8 cellular contexts compared by ENCODE assay signal in the genomic region with DNA sequence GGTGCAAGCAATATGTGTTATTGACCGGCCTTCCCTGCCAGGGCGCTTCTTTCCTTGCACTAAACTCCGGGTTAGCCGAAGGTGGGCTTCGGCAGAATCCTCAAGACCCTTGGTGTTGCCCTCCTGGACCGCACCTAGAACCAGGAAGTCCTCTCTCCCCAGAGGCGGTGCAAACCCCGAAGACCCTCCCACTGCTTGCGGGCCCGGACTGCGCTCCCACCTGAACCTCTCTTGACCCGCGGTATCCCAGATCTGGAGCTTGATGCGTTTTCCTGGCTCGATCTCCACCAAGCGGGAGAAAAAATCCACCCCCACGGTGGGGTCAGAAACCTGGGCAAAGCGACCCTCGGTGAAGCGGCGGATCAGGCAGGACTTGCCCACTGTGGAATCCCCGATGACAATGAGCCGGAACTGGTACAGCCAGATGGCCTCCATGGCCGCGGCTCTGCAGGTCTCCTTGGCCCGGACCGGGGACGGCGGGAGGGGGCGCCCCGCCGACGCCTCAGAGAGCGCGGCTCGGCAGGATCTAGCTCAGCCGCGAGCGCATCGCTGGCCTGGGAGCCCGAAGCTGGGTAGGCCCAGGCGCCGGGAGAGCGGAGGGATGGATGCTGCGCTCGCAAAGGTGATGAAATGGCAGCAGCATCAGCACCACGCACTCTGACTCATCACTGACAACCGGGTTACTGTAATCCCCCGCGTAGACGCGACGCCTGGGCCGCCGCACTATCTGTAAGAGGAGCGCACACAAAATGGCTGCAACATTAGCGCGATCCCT. TPM values are rescaled to one million over a fixed set of nuclear protein-coding genes. Genes with fewer than 3 reads are reported as not detected.
DNase-seq lines count a peak whose midpoint lies in the region; TF ChIP-seq lines count a peak whose summit lies in the region.

A gene with protein sequence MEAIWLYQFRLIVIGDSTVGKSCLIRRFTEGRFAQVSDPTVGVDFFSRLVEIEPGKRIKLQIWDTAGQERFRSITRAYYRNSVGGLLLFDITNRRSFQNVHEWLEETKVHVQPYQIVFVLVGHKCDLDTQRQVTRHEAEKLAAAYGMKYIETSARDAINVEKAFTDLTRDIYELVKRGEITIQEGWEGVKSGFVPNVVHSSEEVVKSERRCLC (minus strand): TSS at position 638 of the 775 bp plus-strand sequence. CDS start 203 bp downstream, at position 435.

- WGBS in GM23248 (ENCODE audit: low coverage in 1 of 2, low lambda C conversion rate in 2 of 2, missing lambda C conversion rate in 2 of 2), 2 experiments = 7 to 8% methylated on average over 21 to 26 of the region's 58 CpGs

- H3K27ac ChIP-seq in GM23248 = no peak within 1 kb of the TSS
- H3K27ac ChIP-seq in right atrium auricular region = no peak within 1 kb of the TSS
- no peak within 1 kb of the TSS for H3K27ac ChIP-seq in rectal smooth muscle tissue (ENCODE audit: low read depth, low read length)
- H3K27ac ChIP-seq in uterus = no peak within 1 kb of the TSS

- intact Hi-C loops in uterus (cut with DNase I; ENCODE audit: low total_unique reads) = no loop called here

- peak in 1 of 2 donors; percentile 21 for TF ChIP-seq CTCF in right atrium auricular region (IDR thresholded peaks at IDR 0.05)
- no peak for TF ChIP-seq CTCF in uterus (IDR thresholded peaks at IDR 0.05)

- peak within 1 kb of the TSS; percentile 77 for H2AFZ ChIP-seq in GM23248

- TF ChIP-seq POLR2A in uterus (IDR thresholded peaks at IDR 0.05) = no peak

- H3K4me1 ChIP-seq in GM23248 (ENCODE audit: insufficient read depth) (no peaks in the 10 kb centered on the region), adipocyte (ENCODE audit: control insufficient read depth, insufficient read depth, low read length) (no peaks in the 10 kb centered on the region), right atrium auricular region (peaks cover 0 to 6% of the 10 kb centered on the region in 2 donors), rectal smooth muscle tissue (ENCODE audit: control insufficient read depth, insufficient read depth, low read length) (no peaks in the 10 kb centered on the region), uterus (no peaks in the 10 kb centered on the region)

- H3K9me2 ChIP-seq in GM23248 (ENCODE audit: insufficient read depth) = no peaks in the 10 kb centered on the region

- H3K4me3 ChIP-seq in GM23248 (peak within 1 kb of the TSS; percentile 71), adipocyte (ENCODE audit: low read length) (no peak within 1 kb of the TSS), right atrium auricular region (peak within 1 kb of the TSS; percentile 25 to 51), rectal smooth muscle tissue (ENCODE audit: low read length) (peak within 1 kb of the TSS; percentile 42), uterus (peak within 1 kb of the TSS in 1 of 2 donors; percentile 12)

- no peaks in the 10 kb centered on the region for H3K79me2 ChIP-seq in GM23248 (ENCODE audit: insufficient read depth)

- H4K20me1 ChIP-seq in GM23248 (ENCODE audit: insufficient read depth) = no peaks in the 10 kb centered on the region

- H3K9me3 ChIP-seq in GM23248 (ENCODE audit: low read depth) = no peaks in the 10 kb centered on the region
- no peaks in the 10 kb centered on the region for H3K9me3 ChIP-seq in adipocyte (ENCODE audit: control insufficient read depth, low read length)
- no peaks in the 10 kb centered on the region for H3K9me3 ChIP-seq in right atrium auricular region
- H3K9me3 ChIP-seq in uterus = no peaks in the 10 kb centered on the region

- DNase-seq in ELR (ENCODE audit: low read depth) = peak; percentile 78
- peak; percentile 77 for DNase-seq in GM23248
- peak; percentile 53 for DNase-seq in LHCN-M2 (ENCODE audit: low read depth)
- peak; percentile 58 for DNase-seq in T follicular helper cell (ENCODE audit: low read depth)
- DNase-seq in adipocyte (ENCODE audit: low read depth) = peak; percentile 63
- DNase-seq in right atrium auricular region (ENCODE audit: low spot score) = peak; percentile 61
- DNase-seq in uterus = peak; percentile 17 to 24

- in situ Hi-C loops in GM23248 (cut with MboI) = no loop called here

- H3K27me3 ChIP-seq in GM23248 (replicated peaks; ENCODE audit: insufficient read depth) = no peaks in the 10 kb centered on the region
- no peaks in the 10 kb centered on the region for H3K27me3 ChIP-seq in adipocyte (replicated peaks; ENCODE audit: control insufficient read depth, insufficient read depth, low read length)
- no peaks in the 10 kb centered on the region for H3K27me3 ChIP-seq in right atrium auricular region
- no peaks in the 10 kb centered on the region for H3K27me3 ChIP-seq in rectal smooth muscle tissue (ENCODE audit: control insufficient read depth, insufficient read depth, low read length)
- H3K27me3 ChIP-seq in uterus = no peaks in the 10 kb centered on the region

- H3K9ac ChIP-seq in GM23248 (peak within 1 kb of the TSS; percentile 54), adipocyte (ENCODE audit: low read length) (no peak within 1 kb of the TSS), rectal smooth muscle tissue (ENCODE audit: low read length) (no peak within 1 kb of the TSS)

- peak within 1 kb of the TSS; percentile 42 for H3K4me2 ChIP-seq in GM23248 (ENCODE audit: unreplicated experiment)

- H3F3A ChIP-seq in GM23248 (ENCODE audit: insufficient read depth) = no peaks in the 10 kb centered on the region

- H3K36me3 ChIP-seq in GM23248 (ENCODE audit: low read depth) (no peaks in the 10 kb centered on the region), adipocyte (ENCODE audit: control insufficient read depth, insufficient read depth, low read length, severe bottlenecking) (no peaks in the 10 kb centered on the region), right atrium auricular region (no peaks in the 10 kb centered on the region), rectal smooth muscle tissue (ENCODE audit: control insufficient read depth, insufficient read depth, low read length) (no peaks in the 10 kb centered on the region), uterus (no peaks in the 10 kb centered on the region)

RNA-seq across cellular contexts. Expression of the gene that starts here (rescaled TPM):
- 2.0 and 3.1 TPM in 2 replicates for total RNA-seq in GM23248 (2014; rRNA removed; shearing (Covaris generic))
- polyA plus RNA-seq in GM23248 (2016; fragmentation: Nextera tagmentation; extraction: Ambion mirVana) = 1.1 and 1.9 TPM in 2 replicates
- total RNA-seq in LHCN-M2 (2014; rRNA removed) (0.06 and 0.19 TPM in 2 replicates), right atrium auricular region (under 1 TPM; 0.55 to 0.63 TPM), uterus (1 to 10 TPM in 1 of 4 donors, under 1 TPM in 1, not detected in 2; 0.24 to 3.5 TPM)
- 0.04 TPM for polyA plus RNA-seq in LHCN-M2 (2012)

Comparison
In these comparisons a context has a peak if more than half of its experiments do, and no peak if none do; other contexts are left out.
1. Peak in DNase-seq in LHCN-M2; RNA of the gene not detected or under 1 TPM.
2. Peak in DNase-seq and H3K4me3 ChIP-seq in right atrium auricular region; RNA of the gene not detected or under 1 TPM.
3. DNase-seq: peak in every context shown above with its lines; median percentile 78 in ELR; 77 in GM23248; 63 in adipocyte; 61 in right atrium auricular region; 58 in T follicular helper cell; 53 in LHCN-M2; 20 in uterus.